Comparison of ENCODE assay signal across 8 cellular contexts in the genomic region with DNA sequence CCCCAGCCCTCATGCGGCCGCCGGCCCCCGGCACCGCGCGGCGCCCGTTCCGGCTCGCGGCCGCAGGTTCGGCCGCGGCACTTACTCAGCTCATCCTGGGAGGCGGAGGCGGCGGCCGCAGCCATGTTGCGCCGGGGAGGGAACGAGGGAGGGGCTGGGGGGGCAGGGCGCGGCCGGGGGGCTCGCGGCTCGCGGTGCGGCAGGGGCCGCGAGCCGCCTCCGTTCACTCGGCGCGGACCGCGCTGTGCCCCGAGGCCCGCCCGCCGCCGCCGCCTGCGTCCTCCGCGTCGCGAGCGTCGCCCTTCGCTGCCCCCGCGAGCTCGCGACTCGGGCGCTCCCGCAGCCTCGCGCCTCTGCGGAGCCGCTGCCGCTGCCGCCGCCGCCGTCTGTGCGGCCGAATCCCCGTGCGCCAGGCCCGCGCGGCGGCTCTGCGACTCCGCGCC. TPM values are rescaled to one million over a fixed set of nuclear protein-coding genes. Genes with fewer than 3 reads are reported as not detected.
DNase-seq lines count a peak whose midpoint lies in the region; ATAC-seq and TF ChIP-seq lines count a peak whose summit lies in the region.

No MANE protein-coding gene starts in this region.

- H3K9ac ChIP-seq in smooth muscle cell (ENCODE audit: low read depth) = no peak overlapping the region

- H3K27me3 ChIP-seq in heart right ventricle (no peaks in the 10 kb centered on the region), smooth muscle cell (ENCODE audit: low read depth) (no peaks in the 10 kb centered on the region)

- peak overlapping the region; percentile 88 to 100 (median 96) for H3K4me3 ChIP-seq in heart right ventricle
- H3K4me3 ChIP-seq in smooth muscle cell = peak overlapping the region; percentile 94

- H2AFZ ChIP-seq in smooth muscle cell (ENCODE audit: low read depth) = no peak overlapping the region

- H3K4me1 ChIP-seq in heart right ventricle (peaks cover 0 to 45% (median 24%) of the 10 kb centered on the region in 9 donors), smooth muscle cell (ENCODE audit: low read depth) (peaks cover 11% of the 10 kb centered on the region)

- H3K36me3 ChIP-seq in heart right ventricle (no peaks in the 10 kb centered on the region), smooth muscle cell (ENCODE audit: low read depth) (no peaks in the 10 kb centered on the region)

- H4K20me1 ChIP-seq in smooth muscle cell (ENCODE audit: low read depth) = peaks cover 41% of the 10 kb centered on the region

- H3F3A ChIP-seq in smooth muscle cell (ENCODE audit: low read depth) = peaks cover 19% of the 10 kb centered on the region

- TF ChIP-seq CTCF in heart right ventricle (IDR thresholded peaks at IDR 0.05) (no peak), smooth muscle cell (IDR thresholded peaks at IDR 0.05; ENCODE audit: borderline replicate concordance, insufficient read depth, poor library complexity, severe bottlenecking) (no peak)

- H3K27ac ChIP-seq in heart right ventricle (peak overlapping the region; percentile 90 to 99 (median 98)), smooth muscle cell (ENCODE audit: low read depth) (peak overlapping the region; percentile 94)

- H3K79me2 ChIP-seq in smooth muscle cell (ENCODE audit: low read depth) = peaks cover 47% of the 10 kb centered on the region

- 0% methylated on average over 40 to 81 of the region's 81 CpGs for WGBS in heart right ventricle, 2 donors
- 0% methylated on average over 8 of the region's 81 CpGs for WGBS in smooth muscle cell (ENCODE audit: low lambda C conversion rate)

- peak overlapping the region; percentile 90 for H3K4me2 ChIP-seq in smooth muscle cell

- ATAC-seq in HG02571 (IDR thresholded peaks at IDR 0.05; ENCODE audit: unreplicated experiment) = peak; percentile 29
- peak in 2 of 8 donors; percentile 4 to 17 for ATAC-seq in heart right ventricle

- no peaks in the 10 kb centered on the region for H3K9me3 ChIP-seq in heart right ventricle
- no peaks in the 10 kb centered on the region for H3K9me3 ChIP-seq in smooth muscle cell (replicated peaks; ENCODE audit: low read depth)

- DNase-seq in activated CD4-positive, CD25-positive, alpha-beta regulatory T cell (lab: John Stamatoyannopoulos, UW) = peak; percentile 25 to 36 (median 28)
- no peak for DNase-seq in activated CD4-positive, CD25-positive, alpha-beta regulatory T cell treated with anti-CD3 and anti-CD28 coated beads, Interleukin-2, amount 50 U/mL, for 72 hours
- DNase-seq in NCI-H2171 treated with DMSO at 0.1 percent for 48 hours (lab: John Stamatoyannopoulos, UW) = peak; percentile 33
- DNase-seq in activated effector memory CD4-positive, alpha-beta T cell treated with anti-CD3 and anti-CD28 coated beads, Interleukin-2, amount 50 U/mL, for 16 hours = peak; percentile 83
- DNase-seq in heart right ventricle = peak; percentile 39 to 57
- peak; percentile 43 for DNase-seq in smooth muscle cell (lab: John Stamatoyannopoulos, UW; ENCODE audit: unreplicated experiment)
- no peak for DNase-seq in DMS114 treated with DMSO at 0.1 percent for 48 hours (lab: John Stamatoyannopoulos, UW; ENCODE audit: unreplicated experiment)

- intact Hi-C loops in heart right ventricle (cut with DNase I) = no loop called here

RNA-seq across cellular contexts. Expression of a gene that starts 0.7 kb away (rescaled TPM):
- 100 to 1,000 TPM in 9 of 10 donors, 10 to 100 TPM in 1; 97.6 to 128 (median 109) TPM for total RNA-seq in heart right ventricle
- 10 to 100 TPM; 20.6 to 27.3 TPM for polyA plus RNA-seq in heart right ventricle
- total RNA-seq in smooth muscle cell = 53.7 and 62.2 TPM in 2 replicates
- polyA plus RNA-seq in smooth muscle cell = 24.1 and 32.1 TPM in 2 replicates

RNA-seq across cellular contexts. Expression of a gene that starts 41.5 kb away (rescaled TPM):
- total RNA-seq in heart right ventricle (10 to 100 TPM in 1 of 10 donors, 1 to 10 TPM in 9; 2.7 to 11.3 (median 8.0) TPM), smooth muscle cell (0.54 and 0.67 TPM in 2 replicates)
- polyA plus RNA-seq in heart right ventricle (under 1 TPM; 0.09 to 0.59 TPM), smooth muscle cell (0.31 and 0.53 TPM in 2 replicates)

Comparison
In these comparisons a context has a peak if more than half of its experiments do, and no peak if none do; other contexts are left out.
1. DNase-seq: peak in activated CD4-positive, CD25-positive, alpha-beta regulatory T cell (4 of 4), NCI-H2171 treated with DMSO at 0.1 percent for 48 hours (single experiment), activated effector memory CD4-positive, alpha-beta T cell treated with anti-CD3 and anti-CD28 coated beads, Interleukin-2, amount 50 U/mL, for 16 hours (single experiment), heart right ventricle (2 of 2) and smooth muscle cell (single experiment); none in activated CD4-positive, CD25-positive, alpha-beta regulatory T cell treated with anti-CD3 and anti-CD28 coated beads, Interleukin-2, amount 50 U/mL, for 72 hours (single experiment) and DMS114 treated with DMSO at 0.1 percent for 48 hours (single experiment).